In the genomic region with DNA sequence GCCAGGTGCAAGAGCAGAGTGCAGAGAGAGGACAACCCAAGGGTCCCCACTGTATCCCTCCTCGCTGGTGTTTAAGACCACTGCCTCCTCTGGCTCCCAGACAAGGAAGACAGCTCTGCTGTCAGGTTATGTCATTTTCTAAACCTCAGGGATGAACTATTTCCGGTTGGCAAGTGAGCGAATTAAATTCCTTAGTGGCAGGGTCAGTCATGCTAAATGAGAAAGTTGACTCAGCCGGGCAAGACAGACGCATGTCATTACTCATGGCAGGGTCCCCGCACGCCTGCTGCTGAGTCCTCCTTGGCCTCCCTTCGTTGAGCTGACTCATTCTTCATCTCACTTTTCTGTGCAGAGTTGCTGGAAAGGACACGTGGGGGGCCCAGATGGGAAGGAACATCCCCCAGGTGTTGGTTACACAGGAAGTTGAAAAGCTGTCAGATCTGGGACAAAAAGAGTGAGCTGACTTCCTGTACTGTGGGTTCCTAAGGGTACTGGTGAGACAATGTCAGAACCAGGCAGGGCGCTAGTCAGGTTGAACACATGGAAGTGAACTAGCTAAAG, we compare ENCODE assay signal across 1 cellular context.
TF ChIP-seq lines count a peak whose summit lies in the region.

No MANE protein-coding gene starts in this region.

TF ChIP-seq in K562, 482 proteins besides CTCF, POLR2A, EP300 and RAD21 (continued from another document):
- TF ChIP-seq, protein P1, sequence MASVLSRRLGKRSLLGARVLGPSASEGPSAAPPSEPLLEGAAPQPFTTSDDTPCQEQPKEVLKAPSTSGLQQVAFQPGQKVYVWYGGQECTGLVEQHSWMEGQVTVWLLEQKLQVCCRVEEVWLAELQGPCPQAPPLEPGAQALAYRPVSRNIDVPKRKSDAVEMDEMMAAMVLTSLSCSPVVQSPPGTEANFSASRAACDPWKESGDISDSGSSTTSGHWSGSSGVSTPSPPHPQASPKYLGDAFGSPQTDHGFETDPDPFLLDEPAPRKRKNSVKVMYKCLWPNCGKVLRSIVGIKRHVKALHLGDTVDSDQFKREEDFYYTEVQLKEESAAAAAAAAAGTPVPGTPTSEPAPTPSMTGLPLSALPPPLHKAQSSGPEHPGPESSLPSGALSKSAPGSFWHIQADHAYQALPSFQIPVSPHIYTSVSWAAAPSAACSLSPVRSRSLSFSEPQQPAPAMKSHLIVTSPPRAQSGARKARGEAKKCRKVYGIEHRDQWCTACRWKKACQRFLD (CRISPR knock-in tag; IDR thresholded peaks at IDR 0.05), result peak; percentile 80
- TF ChIP-seq CEBPG (CRISPR knock-in tag; IDR thresholded peaks at IDR 0.05) (no peak), CEBPG (tag; conservative IDR thresholded peaks at IDR 0.05 in 1 of 2, IDR thresholded peaks at IDR 0.05 in 1 of 2) (no peak), SAFB (IDR thresholded peaks at IDR 0.05; ENCODE audit: borderline replicate concordance, low read depth, low read length) (no peak), E2F3 (CRISPR knock-in tag; IDR thresholded peaks at IDR 0.05) (no peak), SAFB2 (IDR thresholded peaks at IDR 0.05; ENCODE audit: borderline replicate concordance, low read depth, low read length, severe bottlenecking) (no peak), SPI1 (IDR thresholded peaks at IDR 0.05; ENCODE audit: borderline replicate concordance, low read depth, low read length) (no peak), NONO (IDR thresholded peaks at IDR 0.05; ENCODE audit: low read depth in 2 of 2, low read length in 1 of 2) (no peak), CBX2 (IDR thresholded peaks at IDR 0.05; ENCODE audit: insufficient read depth, low read length, poor library complexity, severe bottlenecking) (no peak), TCF7L2 (IDR thresholded peaks at IDR 0.05; ENCODE audit: low read depth, low read length) (no peak), MYNN (IDR thresholded peaks at IDR 0.05) (no peak), MYNN (CRISPR knock-in tag; IDR thresholded peaks at IDR 0.05) (no peak), CHD4 (IDR thresholded peaks at IDR 0.05; ENCODE audit: insufficient read depth, insufficient replicate concordance, low read depth, low read length, poor library complexity, severe bottlenecking) (no peak), PML (IDR thresholded peaks at IDR 0.05; ENCODE audit: low read length) (no peak), MCM3 (IDR thresholded peaks at IDR 0.05) (no peak), FOSL1 (tag; conservative IDR thresholded peaks at IDR 0.05) (peak; percentile 91), TBP (optimal IDR thresholded peaks at IDR 0.05; ENCODE audit: low read depth, low read length) (no peak), ZNF134 (CRISPR knock-in tag; conservative IDR thresholded peaks at IDR 0.05) (no peak), ZNF79 (CRISPR knock-in tag; IDR thresholded peaks at IDR 0.05; ENCODE audit: low read depth) (no peak), CREM (IDR thresholded peaks at IDR 0.05; ENCODE audit: low read depth) (peak; percentile 17; the same call in 1 of the 2 replicates), ZNF143 (CRISPR knock-in tag; IDR thresholded peaks at IDR 0.05) (no peak), NR2C2 (CRISPR knock-in tag; IDR thresholded peaks at IDR 0.05) (no peak), NR2C2 (tag; IDR thresholded peaks at IDR 0.05) (peak; percentile 76; the same call in 1 of the 2 replicates), FOXA3 (CRISPR knock-in tag; conservative IDR thresholded peaks at IDR 0.05 in 1 of 2, IDR thresholded peaks at IDR 0.05 in 1 of 2) (peak in 1 of 2 experiments; percentile 15; a peak in 1 of 4 replicates), ARID1B (IDR thresholded peaks at IDR 0.05) (peak; percentile 65)
- TF ChIP-seq, protein P2, sequence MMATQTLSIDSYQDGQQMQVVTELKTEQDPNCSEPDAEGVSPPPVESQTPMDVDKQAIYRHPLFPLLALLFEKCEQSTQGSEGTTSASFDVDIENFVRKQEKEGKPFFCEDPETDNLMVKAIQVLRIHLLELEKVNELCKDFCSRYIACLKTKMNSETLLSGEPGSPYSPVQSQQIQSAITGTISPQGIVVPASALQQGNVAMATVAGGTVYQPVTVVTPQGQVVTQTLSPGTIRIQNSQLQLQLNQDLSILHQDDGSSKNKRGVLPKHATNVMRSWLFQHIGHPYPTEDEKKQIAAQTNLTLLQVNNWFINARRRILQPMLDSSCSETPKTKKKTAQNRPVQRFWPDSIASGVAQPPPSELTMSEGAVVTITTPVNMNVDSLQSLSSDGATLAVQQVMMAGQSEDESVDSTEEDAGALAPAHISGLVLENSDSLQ (IDR thresholded peaks at IDR 0.05), result peak; percentile 72
- TF ChIP-seq, protein P3, sequence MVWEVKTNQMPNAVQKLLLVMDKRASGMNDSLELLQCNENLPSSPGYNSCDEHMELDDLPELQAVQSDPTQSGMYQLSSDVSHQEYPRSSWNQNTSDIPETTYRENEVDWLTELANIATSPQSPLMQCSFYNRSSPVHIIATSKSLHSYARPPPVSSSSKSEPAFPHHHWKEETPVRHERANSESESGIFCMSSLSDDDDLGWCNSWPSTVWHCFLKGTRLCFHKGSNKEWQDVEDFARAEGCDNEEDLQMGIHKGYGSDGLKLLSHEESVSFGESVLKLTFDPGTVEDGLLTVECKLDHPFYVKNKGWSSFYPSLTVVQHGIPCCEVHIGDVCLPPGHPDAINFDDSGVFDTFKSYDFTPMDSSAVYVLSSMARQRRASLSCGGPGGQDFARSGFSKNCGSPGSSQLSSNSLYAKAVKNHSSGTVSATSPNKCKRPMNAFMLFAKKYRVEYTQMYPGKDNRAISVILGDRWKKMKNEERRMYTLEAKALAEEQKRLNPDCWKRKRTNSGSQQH (CRISPR knock-in tag; IDR thresholded peaks at IDR 0.05), result no peak
- TF ChIP-seq, protein P4, sequence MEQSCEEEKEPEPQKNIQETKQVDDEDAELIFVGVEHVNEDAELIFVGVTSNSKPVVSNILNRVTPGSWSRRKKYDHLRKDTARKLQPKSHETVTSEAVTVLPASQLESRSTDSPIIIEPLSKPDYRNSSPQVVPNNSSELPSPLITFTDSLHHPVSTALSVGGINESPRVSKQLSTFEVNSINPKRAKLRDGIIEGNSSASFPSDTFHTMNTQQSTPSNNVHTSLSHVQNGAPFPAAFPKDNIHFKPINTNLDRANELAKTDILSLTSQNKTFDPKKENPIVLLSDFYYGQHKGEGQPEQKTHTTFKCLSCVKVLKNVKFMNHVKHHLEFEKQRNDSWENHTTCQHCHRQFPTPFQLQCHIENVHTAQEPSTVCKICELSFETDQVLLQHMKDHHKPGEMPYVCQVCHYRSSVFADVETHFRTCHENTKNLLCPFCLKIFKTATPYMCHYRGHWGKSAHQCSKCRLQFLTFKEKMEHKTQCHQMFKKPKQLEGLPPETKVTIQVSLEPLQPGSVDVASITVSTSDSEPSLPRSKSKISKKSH (CRISPR knock-in tag; IDR thresholded peaks at IDR 0.05), result no peak
- TF ChIP-seq, protein P5, sequence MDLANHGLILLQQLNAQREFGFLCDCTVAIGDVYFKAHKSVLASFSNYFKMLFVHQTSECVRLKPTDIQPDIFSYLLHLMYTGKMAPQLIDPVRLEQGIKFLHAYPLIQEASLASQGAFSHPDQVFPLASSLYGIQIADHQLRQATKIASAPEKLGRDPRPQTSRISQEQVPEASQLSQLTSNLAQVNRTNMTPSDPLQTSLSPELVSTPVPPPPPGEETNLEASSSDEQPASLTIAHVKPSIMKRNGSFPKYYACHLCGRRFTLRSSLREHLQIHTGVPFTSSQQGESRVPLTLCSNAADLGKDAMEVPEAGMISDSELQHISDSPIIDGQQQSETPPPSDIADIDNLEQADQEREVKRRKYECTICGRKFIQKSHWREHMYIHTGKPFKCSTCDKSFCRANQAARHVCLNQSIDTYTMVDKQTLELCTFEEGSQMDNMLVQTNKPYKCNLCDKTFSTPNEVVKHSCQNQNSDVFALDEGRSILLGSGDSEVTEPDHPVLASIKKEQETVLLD (IDR thresholded peaks at IDR 0.05), result no peak
- TF ChIP-seq, protein P6, sequence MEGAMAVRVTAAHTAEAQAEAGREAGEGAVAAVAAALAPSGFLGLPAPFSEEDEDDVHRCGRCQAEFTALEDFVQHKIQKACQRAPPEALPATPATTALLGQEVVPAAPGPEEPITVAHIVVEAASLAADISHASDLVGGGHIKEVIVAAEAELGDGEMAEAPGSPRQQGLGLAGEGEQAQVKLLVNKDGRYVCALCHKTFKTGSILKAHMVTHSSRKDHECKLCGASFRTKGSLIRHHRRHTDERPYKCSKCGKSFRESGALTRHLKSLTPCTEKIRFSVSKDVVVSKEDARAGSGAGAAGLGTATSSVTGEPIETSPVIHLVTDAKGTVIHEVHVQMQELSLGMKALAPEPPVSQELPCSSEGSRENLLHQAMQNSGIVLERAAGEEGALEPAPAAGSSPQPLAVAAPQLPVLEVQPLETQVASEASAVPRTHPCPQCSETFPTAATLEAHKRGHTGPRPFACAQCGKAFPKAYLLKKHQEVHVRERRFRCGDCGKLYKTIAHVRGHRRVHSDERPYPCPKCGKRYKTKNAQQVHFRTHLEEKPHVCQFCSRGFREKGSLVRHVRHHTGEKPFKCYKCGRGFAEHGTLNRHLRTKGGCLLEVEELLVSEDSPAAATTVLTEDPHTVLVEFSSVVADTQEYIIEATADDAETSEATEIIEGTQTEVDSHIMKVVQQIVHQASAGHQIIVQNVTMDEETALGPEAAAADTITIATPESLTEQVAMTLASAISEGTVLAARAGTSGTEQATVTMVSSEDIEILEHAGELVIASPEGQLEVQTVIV (CRISPR knock-in tag; IDR thresholded peaks at IDR 0.05; ENCODE audit: borderline replicate concordance), result no peak
- TF ChIP-seq, protein P7, sequence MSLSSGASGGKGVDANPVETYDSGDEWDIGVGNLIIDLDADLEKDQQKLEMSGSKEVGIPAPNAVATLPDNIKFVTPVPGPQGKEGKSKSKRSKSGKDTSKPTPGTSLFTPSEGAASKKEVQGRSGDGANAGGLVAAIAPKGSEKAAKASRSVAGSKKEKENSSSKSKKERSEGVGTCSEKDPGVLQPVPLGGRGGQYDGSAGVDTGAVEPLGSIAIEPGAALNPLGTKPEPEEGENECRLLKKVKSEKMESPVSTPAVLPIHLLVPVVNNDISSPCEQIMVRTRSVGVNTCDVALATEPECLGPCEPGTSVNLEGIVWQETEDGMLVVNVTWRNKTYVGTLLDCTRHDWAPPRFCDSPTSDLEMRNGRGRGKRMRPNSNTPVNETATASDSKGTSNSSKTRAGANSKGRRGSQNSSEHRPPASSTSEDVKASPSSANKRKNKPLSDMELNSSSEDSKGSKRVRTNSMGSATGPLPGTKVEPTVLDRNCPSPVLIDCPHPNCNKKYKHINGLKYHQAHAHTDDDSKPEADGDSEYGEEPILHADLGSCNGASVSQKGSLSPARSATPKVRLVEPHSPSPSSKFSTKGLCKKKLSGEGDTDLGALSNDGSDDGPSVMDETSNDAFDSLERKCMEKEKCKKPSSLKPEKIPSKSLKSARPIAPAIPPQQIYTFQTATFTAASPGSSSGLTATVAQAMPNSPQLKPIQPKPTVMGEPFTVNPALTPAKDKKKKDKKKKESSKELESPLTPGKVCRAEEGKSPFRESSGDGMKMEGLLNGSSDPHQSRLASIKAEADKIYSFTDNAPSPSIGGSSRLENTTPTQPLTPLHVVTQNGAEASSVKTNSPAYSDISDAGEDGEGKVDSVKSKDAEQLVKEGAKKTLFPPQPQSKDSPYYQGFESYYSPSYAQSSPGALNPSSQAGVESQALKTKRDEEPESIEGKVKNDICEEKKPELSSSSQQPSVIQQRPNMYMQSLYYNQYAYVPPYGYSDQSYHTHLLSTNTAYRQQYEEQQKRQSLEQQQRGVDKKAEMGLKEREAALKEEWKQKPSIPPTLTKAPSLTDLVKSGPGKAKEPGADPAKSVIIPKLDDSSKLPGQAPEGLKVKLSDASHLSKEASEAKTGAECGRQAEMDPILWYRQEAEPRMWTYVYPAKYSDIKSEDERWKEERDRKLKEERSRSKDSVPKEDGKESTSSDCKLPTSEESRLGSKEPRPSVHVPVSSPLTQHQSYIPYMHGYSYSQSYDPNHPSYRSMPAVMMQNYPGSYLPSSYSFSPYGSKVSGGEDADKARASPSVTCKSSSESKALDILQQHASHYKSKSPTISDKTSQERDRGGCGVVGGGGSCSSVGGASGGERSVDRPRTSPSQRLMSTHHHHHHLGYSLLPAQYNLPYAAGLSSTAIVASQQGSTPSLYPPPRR (CRISPR knock-in tag; IDR thresholded peaks at IDR 0.05; ENCODE audit: borderline replicate concordance), result no peak
- TF ChIP-seq, protein P8, sequence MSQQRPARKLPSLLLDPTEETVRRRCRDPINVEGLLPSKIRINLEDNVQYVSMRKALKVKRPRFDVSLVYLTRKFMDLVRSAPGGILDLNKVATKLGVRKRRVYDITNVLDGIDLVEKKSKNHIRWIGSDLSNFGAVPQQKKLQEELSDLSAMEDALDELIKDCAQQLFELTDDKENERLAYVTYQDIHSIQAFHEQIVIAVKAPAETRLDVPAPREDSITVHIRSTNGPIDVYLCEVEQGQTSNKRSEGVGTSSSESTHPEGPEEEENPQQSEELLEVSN (IDR thresholded peaks at IDR 0.05; ENCODE audit: borderline replicate concordance in 1 of 2, extremely low read depth in 1 of 2, insufficient read depth in 1 of 2, insufficient read length in 1 of 2, low read depth in 1 of 2, low read length in 1 of 2, poor library complexity in 1 of 2, severe bottlenecking in 1 of 2), result peak in 1 of 2 experiments; percentile 57
- TF ChIP-seq, protein P9, sequence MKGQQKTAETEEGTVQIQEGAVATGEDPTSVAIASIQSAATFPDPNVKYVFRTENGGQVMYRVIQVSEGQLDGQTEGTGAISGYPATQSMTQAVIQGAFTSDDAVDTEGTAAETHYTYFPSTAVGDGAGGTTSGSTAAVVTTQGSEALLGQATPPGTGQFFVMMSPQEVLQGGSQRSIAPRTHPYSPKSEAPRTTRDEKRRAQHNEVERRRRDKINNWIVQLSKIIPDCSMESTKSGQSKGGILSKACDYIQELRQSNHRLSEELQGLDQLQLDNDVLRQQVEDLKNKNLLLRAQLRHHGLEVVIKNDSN (CRISPR knock-in tag; IDR thresholded peaks at IDR 0.05), result peak; percentile 75
- TF ChIP-seq, protein P10, sequence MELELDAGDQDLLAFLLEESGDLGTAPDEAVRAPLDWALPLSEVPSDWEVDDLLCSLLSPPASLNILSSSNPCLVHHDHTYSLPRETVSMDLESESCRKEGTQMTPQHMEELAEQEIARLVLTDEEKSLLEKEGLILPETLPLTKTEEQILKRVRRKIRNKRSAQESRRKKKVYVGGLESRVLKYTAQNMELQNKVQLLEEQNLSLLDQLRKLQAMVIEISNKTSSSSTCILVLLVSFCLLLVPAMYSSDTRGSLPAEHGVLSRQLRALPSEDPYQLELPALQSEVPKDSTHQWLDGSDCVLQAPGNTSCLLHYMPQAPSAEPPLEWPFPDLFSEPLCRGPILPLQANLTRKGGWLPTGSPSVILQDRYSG (tag; conservative IDR thresholded peaks at IDR 0.05; ENCODE audit: low read depth), result no peak
